1 cellular context compared by ENCODE assay signal in the genomic region with DNA sequence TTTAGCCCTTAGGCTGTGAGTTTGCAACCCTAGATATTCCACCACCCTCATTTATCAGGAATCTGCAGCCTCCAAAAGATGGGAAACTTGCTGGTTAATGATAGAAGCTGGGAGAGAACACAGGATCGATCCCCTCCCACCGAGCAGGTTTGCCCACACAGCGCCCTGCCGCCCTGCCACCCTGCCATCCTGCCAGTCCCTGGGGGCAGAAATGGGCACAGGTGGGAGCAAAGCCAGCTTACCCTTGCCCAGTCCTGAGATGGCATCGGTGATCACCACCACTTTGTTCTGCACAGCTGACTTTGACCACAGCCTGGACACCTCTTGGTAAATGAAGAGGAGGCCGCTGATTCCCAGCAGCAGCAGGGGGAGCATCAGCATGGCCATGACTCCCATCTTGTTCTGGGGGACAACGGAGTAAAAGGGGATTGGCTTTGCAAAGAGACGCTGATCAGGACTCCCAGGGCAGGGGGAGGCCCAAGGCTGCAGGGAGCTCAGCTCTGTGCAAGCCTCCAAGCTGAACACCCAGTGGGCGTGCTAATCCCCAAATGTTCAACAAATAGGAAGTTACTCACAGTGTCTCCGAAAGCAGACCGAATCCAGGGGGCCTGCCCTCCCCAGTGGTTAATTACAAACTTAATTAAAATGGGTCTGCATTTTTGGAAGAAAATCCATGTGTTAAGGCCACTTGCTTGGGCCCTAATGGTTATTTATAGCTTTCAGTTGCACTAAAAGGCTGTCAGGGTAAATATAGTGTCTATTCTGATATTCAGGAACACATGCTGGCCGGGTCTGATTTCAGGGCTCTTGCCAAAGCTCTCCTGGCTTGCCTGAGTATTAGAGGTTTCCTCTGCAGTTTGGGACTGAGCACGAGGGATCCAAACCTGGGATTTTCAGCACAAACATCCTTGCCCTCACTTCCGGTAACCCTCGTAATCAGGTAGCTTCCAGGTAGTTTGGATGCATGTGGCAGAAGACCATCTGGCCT.
TF ChIP-seq lines count a peak whose summit lies in the region.

A gene with protein sequence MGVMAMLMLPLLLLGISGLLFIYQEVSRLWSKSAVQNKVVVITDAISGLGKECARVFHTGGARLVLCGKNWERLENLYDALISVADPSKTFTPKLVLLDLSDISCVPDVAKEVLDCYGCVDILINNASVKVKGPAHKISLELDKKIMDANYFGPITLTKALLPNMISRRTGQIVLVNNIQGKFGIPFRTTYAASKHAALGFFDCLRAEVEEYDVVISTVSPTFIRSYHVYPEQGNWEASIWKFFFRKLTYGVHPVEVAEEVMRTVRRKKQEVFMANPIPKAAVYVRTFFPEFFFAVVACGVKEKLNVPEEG (minus strand): TSS at position 704 of the 988 bp plus-strand sequence. CDS start 308 bp downstream, at position 396.

TF ChIP-seq in GM23338, 12 proteins besides CTCF, POLR2A, EP300 and RAD21 (continued from another document):
- no peak for TF ChIP-seq ZNF462 (CRISPR knock-in tag; IDR thresholded peaks at IDR 0.05)
- TF ChIP-seq EZH2 (IDR thresholded peaks at IDR 0.05; ENCODE audit: low read depth, unreplicated experiment): no peak
- TF ChIP-seq POLR2AphosphoS5 (IDR thresholded peaks at IDR 0.05; ENCODE audit: low read depth): no peak
- TF ChIP-seq ZNF114 (CRISPR knock-in tag; IDR thresholded peaks at IDR 0.05): no peak
- TF ChIP-seq JUNB (IDR thresholded peaks at IDR 0.05; ENCODE audit: unreplicated experiment): no peak
- TF ChIP-seq ZNF331 (CRISPR knock-in tag; IDR thresholded peaks at IDR 0.05; ENCODE audit: low read depth): no peak
- TF ChIP-seq EZH2phosphoT487 (IDR thresholded peaks at IDR 0.05; ENCODE audit: unreplicated experiment): no peak
- no peak for TF ChIP-seq NANOG (IDR thresholded peaks at IDR 0.05; ENCODE audit: borderline replicate concordance)
- no peak for TF ChIP-seq CREB1 (CRISPR knock-in tag; IDR thresholded peaks at IDR 0.05; ENCODE audit: low read depth)
